ENCODE assay signal across 23 cellular contexts in genomic region chr6:71011861-71012260, GRCh38. TPM values are rescaled to one million over a fixed set of nuclear protein-coding genes. Genes with fewer than 3 reads are reported as not detected.
DNase-seq lines count a peak whose midpoint lies in the region; ATAC-seq and TF ChIP-seq lines count a peak whose summit lies in the region.
"Had no signal": no experiment of that assay in that cellular context is flagged by ENCODE, and none has a peak within 500 bp of the region (broad histone marks: within the 10 kb centered on the region; RNA-seq: fewer than 3 reads in every experiment).

No MANE protein-coding gene starts in this region.

- H3K27me3 ChIP-seq in DOHH2 (ENCODE audit: control insufficient read depth, low read length) (no peaks in the 10 kb centered on the region), OCI-LY3 (ENCODE audit: low read depth, low read length) (no peaks in the 10 kb centered on the region), lower lobe of right lung (ENCODE audit: low read depth) (no peaks in the 10 kb centered on the region)
- H3K27me3 ChIP-seq: BE2C had no signal

- H3K4me1 Mint-ChIP-seq in chondrocyte (ENCODE audit: low read depth): no peaks in the 10 kb centered on the region
- H3K4me1 Mint-ChIP-seq: T-cell had no signal

- H3K9ac ChIP-seq in OCI-LY3 (ENCODE audit: low read length): peak overlapping the region; percentile 31; the same call in 1 of the 2 replicates

- no peaks in the 10 kb centered on the region for H3F3A ChIP-seq in DOHH2 (ENCODE audit: control insufficient read depth, insufficient read depth)

- no peaks in the 10 kb centered on the region for H3K79me2 ChIP-seq in DOHH2 (ENCODE audit: control insufficient read depth, low read length)
- H3K79me2 ChIP-seq in OCI-LY3 (ENCODE audit: low read length): no peaks in the 10 kb centered on the region

- no peaks in the 10 kb centered on the region for H3K9me2 ChIP-seq in DOHH2 (replicated peaks; ENCODE audit: control insufficient read depth, low read length)

- H3K4me3 Mint-ChIP-seq in chondrocyte (ENCODE audit: unreplicated experiment): no peak overlapping the region
- H3K4me3 Mint-ChIP-seq: T-cell had no signal

- H3K4me2 ChIP-seq in DOHH2 (ENCODE audit: low read length): peak overlapping the region; percentile 46
- H3K4me2 ChIP-seq in OCI-LY3 (ENCODE audit: low read length): peak overlapping the region; percentile 73
- H3K4me2 ChIP-seq: A549 had no signal

- H3K36me3 Mint-ChIP-seq in chondrocyte (ENCODE audit: low read depth): no peaks in the 10 kb centered on the region
- H3K36me3 Mint-ChIP-seq: T-cell had no signal

- H3K27ac ChIP-seq in DOHH2 (ENCODE audit: low read depth, low read length) (no peak overlapping the region), OCI-LY3 (ENCODE audit: low read length) (no peak overlapping the region), lower lobe of right lung (no peak overlapping the region)
- H3K27ac ChIP-seq: A549, HL-60, SJCRH30 had no signal

- H3K36me3 ChIP-seq in DOHH2 (ENCODE audit: control insufficient read depth, low read length) (no peaks in the 10 kb centered on the region), OCI-LY3 (replicated peaks; ENCODE audit: low read depth, low read length) (no peaks in the 10 kb centered on the region), lower lobe of right lung (no peaks in the 10 kb centered on the region)
- H3K36me3 ChIP-seq: BE2C, SJCRH30 had no signal

- no peak overlapping the region for H3K27ac Mint-ChIP-seq in chondrocyte (ENCODE audit: unreplicated experiment)
- H3K27ac Mint-ChIP-seq: T-cell had no signal

- peak overlapping the region; percentile 30 for H2AFZ ChIP-seq in OCI-LY3 (ENCODE audit: low read depth, low read length)

- intact Hi-C loops in lower lobe of right lung (cut with DNase I): no loop called here

- TF ChIP-seq CTCF in DOHH2 (IDR thresholded peaks at IDR 0.05; ENCODE audit: low read depth, low read length, poor library complexity, severe bottlenecking) (no peak), OCI-LY3 (IDR thresholded peaks at IDR 0.05; ENCODE audit: low read depth, low read length) (no peak), lower lobe of right lung (IDR thresholded peaks at IDR 0.05) (no peak), chondrocyte (IDR thresholded peaks at IDR 0.05) (no peak)

- H3K9me3 ChIP-seq in DOHH2 (ENCODE audit: control insufficient read depth, insufficient read depth, low read length) (no peaks in the 10 kb centered on the region), OCI-LY3 (ENCODE audit: insufficient read depth, low read length) (no peaks in the 10 kb centered on the region), lower lobe of right lung (no peaks in the 10 kb centered on the region)
- H3K9me3 ChIP-seq: A549, BE2C had no signal

- H3K27me3 Mint-ChIP-seq in chondrocyte (ENCODE audit: low read depth): peaks cover 17% of the 10 kb centered on the region

- peaks cover 13% of the 10 kb centered on the region for H3K9me3 Mint-ChIP-seq in chondrocyte (ENCODE audit: low read depth)
- H3K9me3 Mint-ChIP-seq: T-cell had no signal

- H4K20me1 ChIP-seq in DOHH2 (ENCODE audit: control insufficient read depth, insufficient read depth, low read depth, low read length) (no peaks in the 10 kb centered on the region), OCI-LY3 (ENCODE audit: insufficient read depth, low read length) (no peaks in the 10 kb centered on the region)

- H3K4me1 ChIP-seq in DOHH2 (ENCODE audit: control insufficient read depth, low read length): peaks cover 20% of the 10 kb centered on the region
- peaks cover 33% of the 10 kb centered on the region for H3K4me1 ChIP-seq in OCI-LY3 (ENCODE audit: low read length)
- no peaks in the 10 kb centered on the region for H3K4me1 ChIP-seq in lower lobe of right lung
- H3K4me1 ChIP-seq: A549, BE2C had no signal

- DNase-seq in NCI-H446 treated with DMSO at 0.1 percent for 48 hours (lab: John Stamatoyannopoulos, UW): peak; percentile 74
- peak; percentile 20 for DNase-seq in left kidney (ENCODE audit: low read depth, low spot score)
- no peak for DNase-seq in NCI-H510A treated with DMSO at 0.1 percent for 48 hours (lab: John Stamatoyannopoulos, UW)
- DNase-seq in lower lobe of right lung: no peak
- no peak for DNase-seq in NCI-H1694 (lab: John Stamatoyannopoulos, UW)
- no peak for DNase-seq in chondrocyte (ENCODE audit: low spot score)
- DNase-seq: BE2C, DMS53, EL, GF-D8, KBM-7, MM.1S, NCI-H1092, NCI-H1436, NCI-H1930, NCI-H345, SJCRH30, T-cell had no signal

- H3K4me3 ChIP-seq in DOHH2 (ENCODE audit: low read length): peak overlapping the region; percentile 26; the same call in 1 of the 2 replicates
- H3K4me3 ChIP-seq in OCI-LY3 (ENCODE audit: low read length): peak overlapping the region; percentile 44
- H3K4me3 ChIP-seq in lower lobe of right lung: no peak overlapping the region
- H3K4me3 ChIP-seq: A549, SJCRH30 had no signal

- no peak for ATAC-seq in lower lobe of right lung
- ATAC-seq: T-cell had no signal

RNA-seq across cellular contexts. Expression of gene B3GAT2, which starts 55.0 kb away (rescaled TPM):
- total RNA-seq in lower lobe of right lung (0.12 TPM), chondrocyte (0.02 TPM in 1 of 3 replicates, not detected in the others)
- total RNA-seq: HT-29, T-cell had no signal

Comparison
In these comparisons a context has a peak if more than half of its experiments do, and no peak if none do; other contexts are left out.
1. DNase-seq: peak in NCI-H446 treated with DMSO at 0.1 percent for 48 hours (single experiment) and left kidney (single experiment); none in NCI-H510A treated with DMSO at 0.1 percent for 48 hours (single experiment), lower lobe of right lung (single experiment), NCI-H1694 (single experiment) and chondrocyte (single experiment).